Comparison of ENCODE assay signal across 1 cellular context in the genomic region with DNA sequence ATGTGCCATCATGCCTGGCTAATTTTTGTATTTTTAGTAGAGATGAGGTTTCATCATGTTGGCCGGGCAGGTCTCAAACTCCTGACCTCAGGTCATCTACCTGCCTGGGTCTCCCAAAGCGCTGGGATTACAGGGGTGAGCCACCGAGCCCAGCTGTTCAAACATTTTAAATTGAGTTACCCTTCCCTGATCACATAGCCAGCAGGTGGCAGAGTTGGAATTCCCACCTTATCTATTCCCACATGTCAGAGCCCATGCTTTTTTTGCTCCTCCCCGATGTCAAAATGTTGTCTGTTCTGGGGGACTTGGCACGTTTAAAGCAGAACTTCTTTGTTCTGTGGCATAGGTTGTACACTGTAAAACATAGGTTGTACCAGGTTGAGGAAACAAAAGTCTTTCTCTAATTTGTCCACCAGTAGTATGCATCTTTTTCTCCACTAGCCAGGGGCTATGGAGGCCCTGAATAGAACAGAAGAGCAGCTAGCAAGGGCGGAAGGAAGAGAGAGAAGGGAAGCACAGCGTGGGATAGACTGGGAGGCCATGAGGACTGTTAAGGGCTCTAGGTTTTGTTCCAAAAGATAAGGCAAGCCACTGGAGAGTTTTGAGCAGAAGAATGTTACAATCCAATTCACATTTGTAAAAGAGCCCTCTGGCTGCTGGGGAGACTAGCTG.
TF ChIP-seq lines count a peak whose summit lies in the region.

No MANE protein-coding gene starts in this region.

TF ChIP-seq in WTC11, 78 proteins besides CTCF, POLR2A, EP300 and RAD21 (continued from another document):
- TF ChIP-seq, protein P1, sequence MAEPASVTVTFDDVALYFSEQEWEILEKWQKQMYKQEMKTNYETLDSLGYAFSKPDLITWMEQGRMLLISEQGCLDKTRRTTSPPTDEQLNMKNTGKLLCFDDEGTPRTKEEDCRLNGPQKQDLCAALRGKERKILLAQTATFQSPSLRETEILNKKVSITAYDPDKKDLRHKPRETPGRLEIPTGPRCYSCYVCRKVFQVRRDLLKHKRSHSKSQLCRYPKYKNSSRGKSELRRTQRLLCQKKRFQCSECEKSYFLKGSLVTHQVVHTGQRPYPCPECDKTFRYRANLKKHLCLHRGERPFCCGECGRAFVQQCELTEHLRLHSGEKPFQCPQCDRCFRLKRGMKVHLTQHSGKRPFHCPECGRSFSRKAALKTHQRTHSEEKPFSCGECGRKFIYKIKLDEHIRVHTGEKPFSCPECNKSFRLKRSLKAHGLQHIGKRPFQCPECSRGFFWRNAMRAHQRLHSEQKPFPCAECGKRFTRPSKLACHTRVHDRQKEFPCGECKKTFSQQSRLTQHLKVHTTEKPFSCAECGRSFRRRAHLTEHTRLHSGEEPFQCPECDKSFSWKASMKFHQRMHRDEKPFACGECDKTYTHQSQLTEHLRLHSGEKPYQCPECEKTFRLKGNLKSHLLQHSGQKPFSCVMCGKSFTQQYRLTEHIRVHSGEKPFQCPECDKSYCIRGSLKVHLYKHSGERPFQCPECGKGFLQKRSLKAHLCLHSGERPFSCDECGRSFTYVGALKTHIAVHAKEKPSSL (CRISPR knock-in tag; conservative IDR thresholded peaks at IDR 0.05): no peak
